1 cellular context compared by ENCODE assay signal in the genomic region with DNA sequence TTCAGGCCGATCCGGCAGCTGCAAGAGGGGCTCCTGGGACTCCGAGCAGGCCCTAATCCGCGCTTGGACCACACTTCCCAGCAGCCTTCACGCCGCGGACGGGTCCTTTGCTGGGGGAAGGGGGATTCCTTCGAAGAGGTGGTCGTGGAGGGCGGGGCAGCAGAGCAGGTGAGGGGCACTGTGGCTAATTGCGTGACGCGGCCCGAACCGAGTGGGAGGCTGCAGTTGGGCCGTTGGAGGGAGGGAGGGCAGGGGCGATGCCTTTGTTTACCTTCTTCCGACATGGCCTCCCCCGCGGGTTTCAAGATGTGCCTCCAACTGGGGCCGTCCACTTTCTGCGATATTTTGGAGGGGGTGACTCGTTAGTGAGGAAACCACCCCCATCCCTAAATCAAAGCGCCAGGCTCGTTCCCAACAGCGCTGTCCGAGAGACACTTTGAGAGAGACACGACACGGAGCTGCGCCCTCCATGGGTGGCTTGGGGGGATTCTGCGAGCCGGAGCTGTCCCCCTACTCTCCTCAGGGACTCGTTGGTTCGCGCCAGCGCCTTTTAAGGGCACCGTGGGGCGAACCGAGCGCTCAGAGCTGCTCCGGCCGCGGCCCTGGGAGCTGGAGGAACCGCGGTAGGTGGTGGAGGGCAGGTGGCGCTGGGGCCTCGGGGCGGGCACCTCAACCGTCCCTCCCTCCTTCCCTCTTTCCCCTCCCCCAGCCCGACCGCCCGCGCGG.
TF ChIP-seq lines count a peak whose summit lies in the region.

A gene (plus strand): TSS at position 582 of the 726 bp plus-strand sequence. CDS start 3,070 bp downstream, outside the sequence.

TF ChIP-seq in HepG2, 621 proteins besides CTCF, POLR2A, EP300 and RAD21 (continued from another document and continues in another):
- TF ChIP-seq, protein P1, sequence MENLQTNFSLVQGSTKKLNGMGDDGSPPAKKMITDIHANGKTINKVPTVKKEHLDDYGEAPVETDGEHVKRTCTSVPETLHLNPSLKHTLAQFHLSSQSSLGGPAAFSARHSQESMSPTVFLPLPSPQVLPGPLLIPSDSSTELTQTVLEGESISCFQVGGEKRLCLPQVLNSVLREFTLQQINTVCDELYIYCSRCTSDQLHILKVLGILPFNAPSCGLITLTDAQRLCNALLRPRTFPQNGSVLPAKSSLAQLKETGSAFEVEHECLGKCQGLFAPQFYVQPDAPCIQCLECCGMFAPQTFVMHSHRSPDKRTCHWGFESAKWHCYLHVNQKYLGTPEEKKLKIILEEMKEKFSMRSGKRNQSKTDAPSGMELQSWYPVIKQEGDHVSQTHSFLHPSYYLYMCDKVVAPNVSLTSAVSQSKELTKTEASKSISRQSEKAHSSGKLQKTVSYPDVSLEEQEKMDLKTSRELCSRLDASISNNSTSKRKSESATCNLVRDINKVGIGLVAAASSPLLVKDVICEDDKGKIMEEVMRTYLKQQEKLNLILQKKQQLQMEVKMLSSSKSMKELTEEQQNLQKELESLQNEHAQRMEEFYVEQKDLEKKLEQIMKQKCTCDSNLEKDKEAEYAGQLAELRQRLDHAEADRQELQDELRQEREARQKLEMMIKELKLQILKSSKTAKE (CRISPR knock-in tag; IDR thresholded peaks at IDR 0.05; ENCODE audit: borderline replicate concordance) = no peak
- TF ChIP-seq ZNF749 (CRISPR knock-in tag; IDR thresholded peaks at IDR 0.05; ENCODE audit: borderline replicate concordance) (peak; percentile 64; the same call in 1 of the 2 replicates), NFYB (CRISPR knock-in tag; IDR thresholded peaks at IDR 0.05) (no peak), ZNF572 (CRISPR knock-in tag; IDR thresholded peaks at IDR 0.05) (no peak), AKAP8 (CRISPR knock-in tag; IDR thresholded peaks at IDR 0.05) (no peak; the same call in 1 of the 2 replicates), CEBPG (CRISPR knock-in tag; IDR thresholded peaks at IDR 0.05) (peak; percentile 31; the same call in 1 of the 2 replicates), ADNP (CRISPR knock-in tag; IDR thresholded peaks at IDR 0.05) (no peak), ZNF563 (CRISPR knock-in tag; IDR thresholded peaks at IDR 0.05) (no peak; the same call in none of the 2 replicates), SIX4 (CRISPR knock-in tag; IDR thresholded peaks at IDR 0.05) (no peak), MXI1 (IDR thresholded peaks at IDR 0.05; ENCODE audit: borderline replicate concordance, low read depth, low read length) (peak; percentile 67; the same call in 1 of the 3 replicates), FOXK1 (CRISPR knock-in tag; IDR thresholded peaks at IDR 0.05; ENCODE audit: borderline replicate concordance, low read depth) (peak; percentile 97), SRF (IDR thresholded peaks at IDR 0.05; ENCODE audit: low read depth, low read length) (peak; percentile 86), ZNF460 (CRISPR knock-in tag; IDR thresholded peaks at IDR 0.05; ENCODE audit: borderline replicate concordance) (no peak), ZNF33A (CRISPR knock-in tag; IDR thresholded peaks at IDR 0.05; ENCODE audit: borderline replicate concordance) (0 out of 2 replicates have a peak, but pooled peaks have one; percentile 29), ZNF629 (CRISPR knock-in tag; conservative IDR thresholded peaks at IDR 0.05) (0 out of 2 replicates have a peak, but pooled peaks have one; percentile 19), MTF2 (CRISPR knock-in tag; IDR thresholded peaks at IDR 0.05; ENCODE audit: borderline replicate concordance) (no peak), MED13 (CRISPR knock-in tag; IDR thresholded peaks at IDR 0.05) (peak; percentile 66; the same call in 1 of the 2 replicates), SSRP1 (CRISPR knock-in tag; IDR thresholded peaks at IDR 0.05) (peak; percentile 53; the same call in 1 of the 2 replicates), ZNF12 (CRISPR knock-in tag; IDR thresholded peaks at IDR 0.05) (peak; percentile 62; the same call in 1 of the 2 replicates), ZNF746 (CRISPR knock-in tag; IDR thresholded peaks at IDR 0.05) (peak; percentile 93), ZNF337 (CRISPR knock-in tag; IDR thresholded peaks at IDR 0.05; ENCODE audit: borderline replicate concordance, low read depth) (no peak), REL (CRISPR knock-in tag; conservative IDR thresholded peaks at IDR 0.05) (0 out of 2 replicates have a peak, but pooled peaks have one; percentile 28), KLF11 (CRISPR knock-in tag; IDR thresholded peaks at IDR 0.05) (peak; percentile 78; the same call in 1 of the 2 replicates), ZSCAN30 (CRISPR knock-in tag; IDR thresholded peaks at IDR 0.05) (no peak), ZFP1 (CRISPR knock-in tag; IDR thresholded peaks at IDR 0.05) (peak; percentile 67), JARID2 (CRISPR knock-in tag; IDR thresholded peaks at IDR 0.05; ENCODE audit: insufficient replicate concordance) (peak; percentile 96), TEAD2 (CRISPR knock-in tag; IDR thresholded peaks at IDR 0.05) (no peak), SOX13 (IDR thresholded peaks at IDR 0.05) (peak; percentile 52; the same call in 1 of the 2 replicates), SOX13 (CRISPR knock-in tag; conservative IDR thresholded peaks at IDR 0.05 in 1 of 2, IDR thresholded peaks at IDR 0.05 in 1 of 2) (peak in 1 of 2 experiments; percentile 44; a peak in 2 of 4 replicates), ZFP36 (IDR thresholded peaks at IDR 0.05; ENCODE audit: borderline replicate concordance, low read depth, low read length, partially characterized antibody) (no peak), ZNF713 (CRISPR knock-in tag; IDR thresholded peaks at IDR 0.05) (no peak), ZFP90 (CRISPR knock-in tag; IDR thresholded peaks at IDR 0.05; ENCODE audit: borderline replicate concordance) (peak; percentile 64; the same call in 1 of the 2 replicates), NFIC (IDR thresholded peaks at IDR 0.05; ENCODE audit: low read length) (peak; percentile 78), ZNF326 (CRISPR knock-in tag; IDR thresholded peaks at IDR 0.05; ENCODE audit: borderline replicate concordance) (no peak), RFXANK (CRISPR knock-in tag; IDR thresholded peaks at IDR 0.05) (peak; percentile 63; the same call in 1 of the 2 replicates), MZF1 (CRISPR knock-in tag; IDR thresholded peaks at IDR 0.05; ENCODE audit: borderline replicate concordance) (no peak), ZNF17 (CRISPR knock-in tag; IDR thresholded peaks at IDR 0.05) (no peak)
- TF ChIP-seq, protein P2, sequence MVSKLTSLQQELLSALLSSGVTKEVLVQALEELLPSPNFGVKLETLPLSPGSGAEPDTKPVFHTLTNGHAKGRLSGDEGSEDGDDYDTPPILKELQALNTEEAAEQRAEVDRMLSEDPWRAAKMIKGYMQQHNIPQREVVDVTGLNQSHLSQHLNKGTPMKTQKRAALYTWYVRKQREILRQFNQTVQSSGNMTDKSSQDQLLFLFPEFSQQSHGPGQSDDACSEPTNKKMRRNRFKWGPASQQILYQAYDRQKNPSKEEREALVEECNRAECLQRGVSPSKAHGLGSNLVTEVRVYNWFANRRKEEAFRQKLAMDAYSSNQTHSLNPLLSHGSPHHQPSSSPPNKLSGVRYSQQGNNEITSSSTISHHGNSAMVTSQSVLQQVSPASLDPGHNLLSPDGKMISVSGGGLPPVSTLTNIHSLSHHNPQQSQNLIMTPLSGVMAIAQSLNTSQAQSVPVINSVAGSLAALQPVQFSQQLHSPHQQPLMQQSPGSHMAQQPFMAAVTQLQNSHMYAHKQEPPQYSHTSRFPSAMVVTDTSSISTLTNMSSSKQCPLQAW (CRISPR knock-in tag; IDR thresholded peaks at IDR 0.05) = peak; percentile 68; the same call in 1 of the 2 replicates
- TF ChIP-seq, protein P3, sequence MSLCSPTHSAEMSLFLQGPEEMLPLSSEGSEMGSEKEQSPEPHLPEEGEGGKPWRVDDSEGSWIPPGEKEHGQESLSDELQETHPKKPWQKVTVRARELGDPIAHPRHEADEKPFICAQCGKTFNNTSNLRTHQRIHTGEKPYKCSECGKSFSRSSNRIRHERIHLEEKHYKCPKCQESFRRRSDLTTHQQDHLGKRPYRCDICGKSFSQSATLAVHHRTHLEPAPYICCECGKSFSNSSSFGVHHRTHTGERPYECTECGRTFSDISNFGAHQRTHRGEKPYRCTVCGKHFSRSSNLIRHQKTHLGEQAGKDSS (CRISPR knock-in tag; IDR thresholded peaks at IDR 0.05; ENCODE audit: borderline replicate concordance, low read depth) = 0 out of 2 replicates have a peak, but pooled peaks have one; percentile 36
- TF ChIP-seq, protein P4, sequence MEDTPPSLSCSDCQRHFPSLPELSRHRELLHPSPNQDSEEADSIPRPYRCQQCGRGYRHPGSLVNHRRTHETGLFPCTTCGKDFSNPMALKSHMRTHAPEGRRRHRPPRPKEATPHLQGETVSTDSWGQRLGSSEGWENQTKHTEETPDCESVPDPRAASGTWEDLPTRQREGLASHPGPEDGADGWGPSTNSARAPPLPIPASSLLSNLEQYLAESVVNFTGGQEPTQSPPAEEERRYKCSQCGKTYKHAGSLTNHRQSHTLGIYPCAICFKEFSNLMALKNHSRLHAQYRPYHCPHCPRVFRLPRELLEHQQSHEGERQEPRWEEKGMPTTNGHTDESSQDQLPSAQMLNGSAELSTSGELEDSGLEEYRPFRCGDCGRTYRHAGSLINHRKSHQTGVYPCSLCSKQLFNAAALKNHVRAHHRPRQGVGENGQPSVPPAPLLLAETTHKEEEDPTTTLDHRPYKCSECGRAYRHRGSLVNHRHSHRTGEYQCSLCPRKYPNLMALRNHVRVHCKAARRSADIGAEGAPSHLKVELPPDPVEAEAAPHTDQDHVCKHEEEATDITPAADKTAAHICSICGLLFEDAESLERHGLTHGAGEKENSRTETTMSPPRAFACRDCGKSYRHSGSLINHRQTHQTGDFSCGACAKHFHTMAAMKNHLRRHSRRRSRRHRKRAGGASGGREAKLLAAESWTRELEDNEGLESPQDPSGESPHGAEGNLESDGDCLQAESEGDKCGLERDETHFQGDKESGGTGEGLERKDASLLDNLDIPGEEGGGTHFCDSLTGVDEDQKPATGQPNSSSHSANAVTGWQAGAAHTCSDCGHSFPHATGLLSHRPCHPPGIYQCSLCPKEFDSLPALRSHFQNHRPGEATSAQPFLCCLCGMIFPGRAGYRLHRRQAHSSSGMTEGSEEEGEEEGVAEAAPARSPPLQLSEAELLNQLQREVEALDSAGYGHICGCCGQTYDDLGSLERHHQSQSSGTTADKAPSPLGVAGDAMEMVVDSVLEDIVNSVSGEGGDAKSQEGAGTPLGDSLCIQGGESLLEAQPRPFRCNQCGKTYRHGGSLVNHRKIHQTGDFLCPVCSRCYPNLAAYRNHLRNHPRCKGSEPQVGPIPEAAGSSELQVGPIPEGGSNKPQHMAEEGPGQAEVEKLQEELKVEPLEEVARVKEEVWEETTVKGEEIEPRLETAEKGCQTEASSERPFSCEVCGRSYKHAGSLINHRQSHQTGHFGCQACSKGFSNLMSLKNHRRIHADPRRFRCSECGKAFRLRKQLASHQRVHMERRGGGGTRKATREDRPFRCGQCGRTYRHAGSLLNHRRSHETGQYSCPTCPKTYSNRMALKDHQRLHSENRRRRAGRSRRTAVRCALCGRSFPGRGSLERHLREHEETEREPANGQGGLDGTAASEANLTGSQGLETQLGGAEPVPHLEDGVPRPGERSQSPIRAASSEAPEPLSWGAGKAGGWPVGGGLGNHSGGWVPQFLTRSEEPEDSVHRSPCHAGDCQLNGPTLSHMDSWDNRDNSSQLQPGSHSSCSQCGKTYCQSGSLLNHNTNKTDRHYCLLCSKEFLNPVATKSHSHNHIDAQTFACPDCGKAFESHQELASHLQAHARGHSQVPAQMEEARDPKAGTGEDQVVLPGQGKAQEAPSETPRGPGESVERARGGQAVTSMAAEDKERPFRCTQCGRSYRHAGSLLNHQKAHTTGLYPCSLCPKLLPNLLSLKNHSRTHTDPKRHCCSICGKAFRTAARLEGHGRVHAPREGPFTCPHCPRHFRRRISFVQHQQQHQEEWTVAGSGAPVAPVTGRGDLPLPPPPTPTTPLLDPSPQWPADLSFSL (CRISPR knock-in tag; IDR thresholded peaks at IDR 0.05) = no peak
- TF ChIP-seq, protein P5, sequence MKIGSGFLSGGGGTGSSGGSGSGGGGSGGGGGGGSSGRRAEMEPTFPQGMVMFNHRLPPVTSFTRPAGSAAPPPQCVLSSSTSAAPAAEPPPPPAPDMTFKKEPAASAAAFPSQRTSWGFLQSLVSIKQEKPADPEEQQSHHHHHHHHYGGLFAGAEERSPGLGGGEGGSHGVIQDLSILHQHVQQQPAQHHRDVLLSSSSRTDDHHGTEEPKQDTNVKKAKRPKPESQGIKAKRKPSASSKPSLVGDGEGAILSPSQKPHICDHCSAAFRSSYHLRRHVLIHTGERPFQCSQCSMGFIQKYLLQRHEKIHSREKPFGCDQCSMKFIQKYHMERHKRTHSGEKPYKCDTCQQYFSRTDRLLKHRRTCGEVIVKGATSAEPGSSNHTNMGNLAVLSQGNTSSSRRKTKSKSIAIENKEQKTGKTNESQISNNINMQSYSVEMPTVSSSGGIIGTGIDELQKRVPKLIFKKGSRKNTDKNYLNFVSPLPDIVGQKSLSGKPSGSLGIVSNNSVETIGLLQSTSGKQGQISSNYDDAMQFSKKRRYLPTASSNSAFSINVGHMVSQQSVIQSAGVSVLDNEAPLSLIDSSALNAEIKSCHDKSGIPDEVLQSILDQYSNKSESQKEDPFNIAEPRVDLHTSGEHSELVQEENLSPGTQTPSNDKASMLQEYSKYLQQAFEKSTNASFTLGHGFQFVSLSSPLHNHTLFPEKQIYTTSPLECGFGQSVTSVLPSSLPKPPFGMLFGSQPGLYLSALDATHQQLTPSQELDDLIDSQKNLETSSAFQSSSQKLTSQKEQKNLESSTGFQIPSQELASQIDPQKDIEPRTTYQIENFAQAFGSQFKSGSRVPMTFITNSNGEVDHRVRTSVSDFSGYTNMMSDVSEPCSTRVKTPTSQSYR (CRISPR knock-in tag; IDR thresholded peaks at IDR 0.05; ENCODE audit: borderline replicate concordance) = peak; percentile 95; the same call in 1 of the 2 replicates
- TF ChIP-seq, protein P6, sequence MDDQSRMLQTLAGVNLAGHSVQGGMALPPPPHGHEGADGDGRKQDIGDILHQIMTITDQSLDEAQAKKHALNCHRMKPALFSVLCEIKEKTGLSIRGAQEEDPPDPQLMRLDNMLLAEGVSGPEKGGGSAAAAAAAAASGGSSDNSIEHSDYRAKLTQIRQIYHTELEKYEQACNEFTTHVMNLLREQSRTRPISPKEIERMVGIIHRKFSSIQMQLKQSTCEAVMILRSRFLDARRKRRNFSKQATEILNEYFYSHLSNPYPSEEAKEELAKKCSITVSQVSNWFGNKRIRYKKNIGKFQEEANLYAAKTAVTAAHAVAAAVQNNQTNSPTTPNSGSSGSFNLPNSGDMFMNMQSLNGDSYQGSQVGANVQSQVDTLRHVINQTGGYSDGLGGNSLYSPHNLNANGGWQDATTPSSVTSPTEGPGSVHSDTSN (CRISPR knock-in tag; IDR thresholded peaks at IDR 0.05; ENCODE audit: borderline replicate concordance) = no peak
- TF ChIP-seq, protein P7, sequence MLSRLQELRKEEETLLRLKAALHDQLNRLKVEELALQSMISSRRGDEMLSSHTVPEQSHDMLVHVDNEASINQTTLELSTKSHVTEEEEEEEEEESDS (CRISPR knock-in tag; IDR thresholded peaks at IDR 0.05; ENCODE audit: borderline replicate concordance) = peak; percentile 88; the same call in 1 of the 2 replicates
- TF ChIP-seq, protein P8, sequence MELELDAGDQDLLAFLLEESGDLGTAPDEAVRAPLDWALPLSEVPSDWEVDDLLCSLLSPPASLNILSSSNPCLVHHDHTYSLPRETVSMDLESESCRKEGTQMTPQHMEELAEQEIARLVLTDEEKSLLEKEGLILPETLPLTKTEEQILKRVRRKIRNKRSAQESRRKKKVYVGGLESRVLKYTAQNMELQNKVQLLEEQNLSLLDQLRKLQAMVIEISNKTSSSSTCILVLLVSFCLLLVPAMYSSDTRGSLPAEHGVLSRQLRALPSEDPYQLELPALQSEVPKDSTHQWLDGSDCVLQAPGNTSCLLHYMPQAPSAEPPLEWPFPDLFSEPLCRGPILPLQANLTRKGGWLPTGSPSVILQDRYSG (CRISPR knock-in tag; IDR thresholded peaks at IDR 0.05) = peak; percentile 45; the same call in 1 of the 2 replicates
